1 cellular context compared by ENCODE assay signal in genomic region chr4:54423066-54423465, GRCh38.
TF ChIP-seq lines count a peak whose summit lies in the region.

No MANE protein-coding gene starts in this region.

TF ChIP-seq in WTC11, 78 proteins besides CTCF, POLR2A, EP300 and RAD21 (continued from another document):
- TF ChIP-seq USF1 (CRISPR knock-in tag; IDR thresholded peaks at IDR 0.05) (no peak), AFF4 (CRISPR knock-in tag; IDR thresholded peaks at IDR 0.05; ENCODE audit: borderline replicate concordance) (no peak), NFE2L1 (CRISPR knock-in tag; IDR thresholded peaks at IDR 0.05) (no peak), ZNF416 (CRISPR knock-in tag; IDR thresholded peaks at IDR 0.05) (no peak), ZNF138 (CRISPR knock-in tag; conservative IDR thresholded peaks at IDR 0.05) (no peak), ZNF232 (CRISPR knock-in tag; IDR thresholded peaks at IDR 0.05) (no peak), ZNF317 (CRISPR knock-in tag; IDR thresholded peaks at IDR 0.05; ENCODE audit: borderline replicate concordance, low read depth) (no peak)
